8 cellular contexts compared by ENCODE assay signal in genomic region chr1:44775078-44775929, GRCh38. TPM values are rescaled to one million over a fixed set of nuclear protein-coding genes. Genes with fewer than 3 reads are reported as not detected.
DNase-seq lines count a peak whose midpoint lies in the region; ATAC-seq, FAIRE-seq and TF ChIP-seq lines count a peak whose summit lies in the region.

Gene RPS8, plus strand, starts transcription at chr1:44775540. Its CDS starts 57 bp downstream, at chr1:44775597.

- peaks cover 24% of the 10 kb centered on the region for H3K4me1 Mint-ChIP-seq in activated naive CD8-positive, alpha-beta T cell treated with anti-CD3 and anti-CD28 coated beads, Interleukin-2, amount 10 ng/mL, durations not matched to agents 7 days and 5 days

- H3K36me3 ChIP-seq in SU-DHL-6 (ENCODE audit: low read length) = peaks cover 34% of the 10 kb centered on the region
- H3K36me3 ChIP-seq in pancreas = peaks cover 0 to 18% (median 9%) of the 10 kb centered on the region in 3 donors
- peaks cover 11 to 22% of the 10 kb centered on the region in 2 donors for H3K36me3 ChIP-seq in thyroid gland

- H3K27ac Mint-ChIP-seq in activated naive CD8-positive, alpha-beta T cell treated with anti-CD3 and anti-CD28 coated beads, Interleukin-2, amount 10 ng/mL, durations not matched to agents 7 days and 5 days = peak within 1 kb of the TSS; percentile 96

- TF ChIP-seq POLR2A in thyroid gland (IDR thresholded peaks at IDR 0.05) = peak; percentile 33 to 94

- POLR2A ChIA-PET in activated naive CD8-positive, alpha-beta T cell treated with anti-CD3 and anti-CD28 coated beads, Interleukin-2, amount 10 ng/mL, durations not matched to agents 7 days and 5 days (lab: Charles Lee) = interaction anchor here (1.0 to 4.9 kb wide), 27 partner anchors 9 to 911 kb away, joined by 3 to 65 read pairs (median 13); partner anchors contain the start of genes ARMH1, BEST4, BTBD19 and DYNLT4

- no peaks in the 10 kb centered on the region for H3K27me3 ChIP-seq in SU-DHL-6 (ENCODE audit: low read length)
- H3K27me3 ChIP-seq in pancreas = no peaks in the 10 kb centered on the region
- H3K27me3 ChIP-seq in thyroid gland = no peaks in the 10 kb centered on the region

- H3K79me2 ChIP-seq in SU-DHL-6 (ENCODE audit: insufficient read depth, low read length) = peaks cover 43% of the 10 kb centered on the region

- peak within 1 kb of the TSS; percentile 87 for H3K27ac ChIP-seq in SU-DHL-6 (ENCODE audit: low read depth, low read length)
- peak within 1 kb of the TSS; percentile 84 to 94 (median 88) for H3K27ac ChIP-seq in pancreas
- H3K27ac ChIP-seq in thyroid gland = peak within 1 kb of the TSS; percentile 88 to 90 (median 89)

- ATAC-seq in HG02642 (IDR thresholded peaks at IDR 0.05; ENCODE audit: poor library complexity, unreplicated experiment) (peak; percentile 88), Right ventricle myocardium superior (ENCODE audit: poor library complexity) (peak; percentile 96), pancreas (peak; percentile 92 to 95 (median 92))
- ATAC-seq in activated naive CD8-positive, alpha-beta T cell treated with anti-CD3 and anti-CD28 coated beads, Interleukin-2, amount 10 ng/mL, durations not matched to agents 7 days and 5 days (ENCODE audit: low read depth) = peak; percentile 80

- H3K9me3 ChIP-seq in SU-DHL-6 (ENCODE audit: insufficient read depth, low read length) = no peaks in the 10 kb centered on the region
- H3K9me3 ChIP-seq in pancreas = no peaks in the 10 kb centered on the region
- no peaks in the 10 kb centered on the region for H3K9me3 ChIP-seq in thyroid gland

- no peaks in the 10 kb centered on the region for H3K9me2 ChIP-seq in SU-DHL-6 (replicated peaks; ENCODE audit: insufficient read depth, low read length)

- H4K20me1 ChIP-seq in SU-DHL-6 (ENCODE audit: low read depth, low read length) = peaks cover 21% of the 10 kb centered on the region; the same call in 1 of the 2 replicates

- H3K27me3 Mint-ChIP-seq in activated naive CD8-positive, alpha-beta T cell treated with anti-CD3 and anti-CD28 coated beads, Interleukin-2, amount 10 ng/mL, durations not matched to agents 7 days and 5 days = no peaks in the 10 kb centered on the region

- H2AFZ ChIP-seq in SU-DHL-6 (ENCODE audit: low read depth, low read length, severe bottlenecking) = peak within 1 kb of the TSS; percentile 91

- FAIRE-seq in pancreas (lab: Jason Lieb, UNC) = no peak

- H3K36me3 Mint-ChIP-seq in activated naive CD8-positive, alpha-beta T cell treated with anti-CD3 and anti-CD28 coated beads, Interleukin-2, amount 10 ng/mL, durations not matched to agents 7 days and 5 days = peaks cover 35% of the 10 kb centered on the region

- peak within 1 kb of the TSS; percentile 91 for H3K4me3 Mint-ChIP-seq in activated naive CD8-positive, alpha-beta T cell treated with anti-CD3 and anti-CD28 coated beads, Interleukin-2, amount 10 ng/mL, durations not matched to agents 7 days and 5 days

- peak within 1 kb of the TSS; percentile 99 for H3K4me2 ChIP-seq in SU-DHL-6 (ENCODE audit: low read depth, low read length, poor library complexity, severe bottlenecking)

- TF ChIP-seq CTCF in GM12864 (IDR thresholded peaks at IDR 0.05; ENCODE audit: low read depth, low read length, missing control alignments) (no peak), SU-DHL-6 (IDR thresholded peaks at IDR 0.05; ENCODE audit: insufficient read depth, low read length, poor library complexity, severe bottlenecking) (no peak), pancreas (IDR thresholded peaks at IDR 0.05) (no peak), thyroid gland (IDR thresholded peaks at IDR 0.05) (peak in 1 of 6 experiments; percentile 3)

- 0% methylated on average over 62 to 65 of the region's 65 CpGs for WGBS in pancreas, 2 donors
- 1% methylated on average over 32 to 34 of the region's 65 CpGs for WGBS in thyroid gland, 2 donors

- H3K4me3 ChIP-seq in GM12864 (ENCODE audit: low read depth, low read length) = peak within 1 kb of the TSS; percentile 77
- peak within 1 kb of the TSS; percentile 99 for H3K4me3 ChIP-seq in SU-DHL-6 (ENCODE audit: insufficient read depth, low read length, poor library complexity, severe bottlenecking)
- peak within 1 kb of the TSS; percentile 42 to 86 (median 70) for H3K4me3 ChIP-seq in pancreas
- peak within 1 kb of the TSS; percentile 57 to 96 (median 71) for H3K4me3 ChIP-seq in thyroid gland (replicated peaks in 1 of 3)

- peak within 1 kb of the TSS; percentile 84 for H3K9ac ChIP-seq in SU-DHL-6 (ENCODE audit: low read length)

- peaks cover 49% of the 10 kb centered on the region for H3F3A ChIP-seq in SU-DHL-6 (ENCODE audit: insufficient read depth)

- H3K9me3 Mint-ChIP-seq in activated naive CD8-positive, alpha-beta T cell treated with anti-CD3 and anti-CD28 coated beads, Interleukin-2, amount 10 ng/mL, durations not matched to agents 7 days and 5 days = no peaks in the 10 kb centered on the region

- DNase-seq in GM12864 (ENCODE audit: low read depth) (peak; percentile 83), NCI-H1105 treated with DMSO at 0.1 percent for 48 hours (lab: John Stamatoyannopoulos, UW) (peak; percentile 93), Right ventricle myocardium superior (peak; percentile 94), pancreas (peak; percentile 86 to 94 (median 90)), thyroid gland (peak; percentile 91 to 92)
- peak; percentile 86 for DNase-seq in activated naive CD8-positive, alpha-beta T cell treated with anti-CD3 and anti-CD28 coated beads, Interleukin-2, amount 10 ng/mL, durations not matched to agents 7 days and 5 days

- intact Hi-C loops in Right ventricle myocardium superior (cut with DNase I) (no loop called here), pancreas (cut with DNase I) (no loop called here), thyroid gland (cut with DNase I) (loop anchor here (5.0 kb wide), 1 partner anchor 33 kb away; no protein-coding TSS in a partner anchor)

- H3K4me1 ChIP-seq in pancreas = peaks cover 0 to 21% (median 4%) of the 10 kb centered on the region in 3 donors
- peaks cover 12 to 14% of the 10 kb centered on the region in 2 donors for H3K4me1 ChIP-seq in thyroid gland

RNA-seq across cellular contexts. Expression of gene RPS8, which starts in this region (rescaled TPM):
- 1,000 to 10,000 TPM; 1,522 to 1,548 TPM for total RNA-seq in activated naive CD8-positive, alpha-beta T cell treated with anti-CD3 and anti-CD28 coated beads, Interleukin-2, amount 10 ng/mL, durations not matched to agents 7 days and 5 days
- total RNA-seq in Right ventricle myocardium superior = 674 TPM
- total RNA-seq in pancreas = 1,000 to 10,000 TPM in 4 of 6 donors, 100 to 1,000 TPM in 2; 843 to 1,579 (median 1,280) TPM
- polyA plus RNA-seq in pancreas = 1,000 to 10,000 TPM; 1,365 to 1,938 TPM
- total RNA-seq in thyroid gland = 1,000 to 10,000 TPM; 1,167 to 2,709 (median 1,595) TPM

Comparison
In these comparisons a context has a peak if more than half of its experiments do, and no peak if none do; other contexts are left out.
1. Peak in every context shown above with its lines: DNase-seq, ATAC-seq, H3K4me3 ChIP-seq and H3K27ac ChIP-seq.